Comparison of ENCODE assay signal across 8 cellular contexts in the genomic region with DNA sequence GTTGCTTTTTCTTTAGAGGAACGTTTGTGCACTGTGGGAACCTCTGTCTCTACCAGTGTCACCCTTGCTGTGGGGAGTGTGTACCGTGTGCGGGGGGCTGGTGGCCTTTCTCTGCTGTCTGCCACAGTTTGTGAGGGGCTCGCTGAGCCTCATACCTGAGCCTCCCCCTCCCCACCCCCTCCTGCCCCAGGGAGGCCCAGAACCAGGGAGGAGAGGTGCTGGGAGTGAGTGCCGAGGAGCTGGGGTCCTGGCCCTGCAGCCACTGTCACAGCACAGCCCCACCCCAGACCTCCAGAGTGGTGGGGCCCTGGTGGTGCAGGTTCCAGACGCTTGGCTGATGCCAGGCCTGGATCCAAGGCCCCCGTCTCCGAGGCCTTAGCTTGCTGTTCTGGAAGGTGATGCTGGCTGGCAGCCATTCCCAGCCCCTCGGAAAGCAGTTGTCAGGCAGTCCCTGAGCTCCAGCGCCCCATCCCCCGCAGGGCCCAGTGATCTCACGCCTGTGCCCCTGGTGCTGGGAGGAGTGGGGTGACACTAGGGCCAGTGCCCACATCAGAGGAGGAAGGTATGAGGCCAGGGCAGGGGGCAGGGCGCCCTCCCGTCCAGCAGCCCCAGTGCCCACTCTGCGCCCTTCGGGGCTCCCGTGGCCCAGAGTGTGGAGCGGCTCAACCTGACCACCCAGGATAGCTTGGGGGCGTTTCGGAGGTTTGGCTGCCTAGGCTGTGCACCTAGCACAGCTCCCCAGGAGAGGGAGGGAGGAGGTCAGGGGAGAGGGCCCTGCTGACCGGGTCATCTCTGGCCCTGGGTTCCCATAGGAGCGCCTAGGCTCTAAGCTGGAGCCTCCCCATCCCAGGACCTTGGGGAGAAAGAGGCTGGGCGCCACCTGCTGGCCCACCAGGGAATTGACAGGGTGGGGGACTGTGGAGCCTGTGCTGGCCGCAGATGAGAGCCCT. TPM values are rescaled to one million over a fixed set of nuclear protein-coding genes. Genes with fewer than 3 reads are reported as not detected.
A peak's percentile ranks its signal among the peaks of the same experiment; 100 is the strongest.
DNase-seq lines count a peak whose midpoint lies in the region; ATAC-seq and TF ChIP-seq lines count a peak whose summit lies in the region.

No MANE protein-coding gene starts in this region.

- no peak overlapping the region for H3K27ac ChIP-seq in psoas muscle

- H3K27me3 Mint-ChIP-seq in glutamatergic neuron (ENCODE audit: unreplicated experiment) = peaks cover 2% of the 10 kb centered on the region

- H3K9me3 ChIP-seq in MG63 (no peaks in the 10 kb centered on the region), psoas muscle (no peaks in the 10 kb centered on the region)

- intact Hi-C loops in psoas muscle (cut with DNase I) = loop anchor here (1.0 to 5.0 kb wide), 4 partner anchors 183 to 423 kb away; no protein-coding TSS in a partner anchor

- no peak overlapping the region for H3K27ac Mint-ChIP-seq in glutamatergic neuron (ENCODE audit: unreplicated experiment)

- CTCF ChIA-PET in GM10248 (lab: Yijun Ruan, JAX) = interaction anchor here (0.8 to 6.5 kb wide), 25 partner anchors 9 to 475 kb away, joined by 3 to 66 read pairs (median 4); a partner anchor contains a TSS

- TF ChIP-seq CTCF in GM10248 (IDR thresholded peaks at IDR 0.05; ENCODE audit: control extremely low read depth, extremely low read depth, low read depth, missing control alignments) (peak; percentile 52), glutamatergic neuron (IDR thresholded peaks at IDR 0.05; ENCODE audit: partially characterized antibody, unreplicated experiment) (peak; percentile 91), psoas muscle (IDR thresholded peaks at IDR 0.05) (peak; percentile 73)

- peaks cover 4% of the 10 kb centered on the region for H3K9me3 Mint-ChIP-seq in glutamatergic neuron (ENCODE audit: unreplicated experiment)

- 70 to 87% (median 85%) methylated on average over 15 to 23 of the region's 24 CpGs for WGBS in psoas muscle, 3 donors

- peak; percentile 81 to 92 (median 84) for ATAC-seq in psoas muscle

- H3K4me3 Mint-ChIP-seq in glutamatergic neuron (ENCODE audit: unreplicated experiment) = no peak overlapping the region

- no peaks in the 10 kb centered on the region for H3K4me1 Mint-ChIP-seq in glutamatergic neuron (ENCODE audit: low read depth, unreplicated experiment)

- H3K36me3 ChIP-seq in MG63 (no peaks in the 10 kb centered on the region), psoas muscle (ENCODE audit: insufficient read depth in 1 of 2, low read depth in 1 of 2) (no peaks in the 10 kb centered on the region)

- H3K4me3 ChIP-seq in MG63 (no peak overlapping the region), psoas muscle (no peak overlapping the region)

- no peaks in the 10 kb centered on the region for H3K4me1 ChIP-seq in psoas muscle

- H3K36me3 Mint-ChIP-seq in glutamatergic neuron (ENCODE audit: unreplicated experiment) = no peaks in the 10 kb centered on the region

- DNase-seq in GM10248 (ENCODE audit: extremely low spot score) (peak; percentile 34), MG63 (peak; percentile 41), glutamatergic neuron (peak; percentile 85), psoas muscle (peak; percentile 69 to 81), HuH-7.5 (ENCODE audit: low spot score) (no peak), RPMI8226 (no peak), NCI-H526 treated with DMSO at 0.1 percent for 48 hours (lab: John Stamatoyannopoulos, UW) (no peak)
- DNase-seq in activated effector memory CD4-positive, alpha-beta T cell treated with Interleukin-2 at 50 U/mL for 16 hours = peak; percentile 31

- H3K27me3 ChIP-seq in MG63 = no peaks in the 10 kb centered on the region
- no peaks in the 10 kb centered on the region for H3K27me3 ChIP-seq in psoas muscle (ENCODE audit: insufficient read depth in 3 of 3, low read length in 2 of 3)

- POLR2A ChIA-PET in GM10248 (lab: Yijun Ruan, JAX) = interaction anchor here (0.6 kb wide), 1 partner anchor 171 kb away, joined by 3 read pairs; no protein-coding TSS in a partner anchor

RNA-seq across cellular contexts. Expression of a gene that starts 53.0 kb away (rescaled TPM):
- not detected in 2 replicates for total RNA-seq in MG63 (2014; rRNA removed; shearing (Covaris generic); ENCODE audit: low replicate concordance)
- total RNA-seq in glutamatergic neuron (ENCODE audit: unreplicated experiment) = 0.34 TPM
- total RNA-seq in psoas muscle = not detected
- not detected for polyA plus RNA-seq in psoas muscle

Comparison
In these comparisons a context has a peak if more than half of its experiments do, and no peak if none do; other contexts are left out.
1. DNase-seq: peak in GM10248 (single experiment), MG63 (single experiment), activated effector memory CD4-positive, alpha-beta T cell treated with Interleukin-2 at 50 U/mL for 16 hours (single experiment), glutamatergic neuron (single experiment) and psoas muscle (2 of 2); none in HuH-7.5 (single experiment), RPMI8226 (single experiment) and NCI-H526 treated with DMSO at 0.1 percent for 48 hours (single experiment).
2. Peak in every context shown above with its lines, with median percentiles within 50 percentile points of each other: CTCF ChIP-seq.